Comparison of ENCODE assay signal across 8 cellular contexts in genomic region chr9:129737479-129738269, GRCh38. TPM values are rescaled to one million over a fixed set of nuclear protein-coding genes. Genes with fewer than 3 reads are reported as not detected.
DNase-seq lines count a peak whose midpoint lies in the region; ATAC-seq and TF ChIP-seq lines count a peak whose summit lies in the region.

No MANE protein-coding gene starts in this region.

- peak overlapping the region in 1 of 2 donors; percentile 44 for H3K27ac ChIP-seq in ovary
- H3K27ac ChIP-seq in thyroid gland, result peak overlapping the region in 2 of 3 donors; percentile 69 to 77

- H3K9me3 ChIP-seq in MG63 (no peaks in the 10 kb centered on the region), ovary (no peaks in the 10 kb centered on the region), thyroid gland (no peaks in the 10 kb centered on the region)

- TF ChIP-seq CTCF in CD14-positive monocyte (IDR thresholded peaks at IDR 0.05) (peak; percentile 95), GM20000 (IDR thresholded peaks at IDR 0.05; ENCODE audit: extremely low read depth, missing control alignments) (peak; percentile 66), ovary (IDR thresholded peaks at IDR 0.05) (peak; percentile 97 to 98 (median 97)), thyroid gland (IDR thresholded peaks at IDR 0.05) (peak; percentile 91 to 98 (median 93))

- 4 to 10% (median 6%) methylated on average over 34 to 46 of the region's 46 CpGs for WGBS in ovary, 3 donors
- WGBS in thyroid gland, 2 donors, result 7 to 13% methylated on average over 17 to 20 of the region's 46 CpGs

- H3K9me3 Mint-ChIP-seq in CD14-positive monocyte, result peaks cover 0 to 6% (median 0%) of the 10 kb centered on the region in 7 donors

- H3K27ac Mint-ChIP-seq in CD14-positive monocyte, result peak overlapping the region in 6 of 7 donors; percentile 72 to 92 (median 82)

- H3K4me1 ChIP-seq in ovary (ENCODE audit: insufficient read depth) (no peaks in the 10 kb centered on the region), thyroid gland (peaks cover 0 to 4% of the 10 kb centered on the region in 2 donors)

- peak overlapping the region; percentile 70 to 80 for H3K4me3 Mint-ChIP-seq in CD14-positive monocyte

- peak; percentile 86 for DNase-seq in CD14-positive monocyte (ENCODE audit: low spot score)
- DNase-seq in GM20000 (ENCODE audit: low spot score), result peak; percentile 90
- peak; percentile 66 for DNase-seq in MG63
- DNase-seq in activated naive CD4-positive, alpha-beta T cell treated with anti-CD3 and anti-CD28 coated beads, Interleukin-2, amount 50 U/mL, for 16 hours, result peak; percentile 85
- DNase-seq in Right ventricle myocardium inferior (ENCODE audit: missing footprints), result peak; percentile 92
- DNase-seq in ovary, result peak; percentile 78 to 87 (median 87)
- peak; percentile 80 to 85 for DNase-seq in thyroid gland

- TF ChIP-seq POLR2A in ovary (IDR thresholded peaks at IDR 0.05) (no peak), thyroid gland (IDR thresholded peaks at IDR 0.05) (peak in 1 of 2 donors; percentile 5)

- H3K36me3 ChIP-seq in MG63 (no peaks in the 10 kb centered on the region), ovary (no peaks in the 10 kb centered on the region), thyroid gland (no peaks in the 10 kb centered on the region)

- H3K27me3 ChIP-seq in MG63 (no peaks in the 10 kb centered on the region), ovary (no peaks in the 10 kb centered on the region), thyroid gland (no peaks in the 10 kb centered on the region)

- TF ChIP-seq EP300 in ovary (IDR thresholded peaks at IDR 0.05), result no peak

- ATAC-seq in SK-N-SH treated with all-trans-retinoic acid at 6 μM for 48 hours, result peak; percentile 95
- ATAC-seq in Right ventricle myocardium inferior, result peak; percentile 88

- peaks cover 16% of the 10 kb centered on the region for H3K4me1 Mint-ChIP-seq in CD14-positive monocyte

- H3K27me3 Mint-ChIP-seq in CD14-positive monocyte (ENCODE audit: low read depth in 3 of 3), result peaks cover 13 to 46% (median 20%) of the 10 kb centered on the region in 3 donors

- H3K4me3 ChIP-seq in MG63 (peak overlapping the region; percentile 47), ovary (peak overlapping the region; percentile 63), thyroid gland (replicated peaks in 1 of 3) (peak overlapping the region in 2 of 3 donors; percentile 34 to 38)

- intact Hi-C loops in CD14-positive monocyte (cut with micrococcal nuclease) (loop anchor here (1.0 to 2.0 kb wide), 3 partner anchors 19 to 46 kb away; no protein-coding TSS in a partner anchor), Right ventricle myocardium inferior (cut with DNase I) (loop anchor here (1.0 to 5.0 kb wide), 2 partner anchors 46 to 95 kb away; partner anchors contain the start of gene ASB6), ovary (cut with DNase I) (loop anchor here in 3 of 4 donors (1.0 to 5.0 kb wide), 3 partner anchors 45 to 90 kb away; no protein-coding TSS in a partner anchor), thyroid gland (cut with DNase I) (loop anchor here (2.0 to 10.0 kb wide), 2 partner anchors 45 to 93 kb away; partner anchors contain the start of gene ASB6)

- H3K36me3 Mint-ChIP-seq in CD14-positive monocyte, result peaks cover 4 to 9% of the 10 kb centered on the region in 2 donors

TF ChIP-seq in SK-N-SH treated with all-trans-retinoic acid at 6 μM for 48 hours, 23 proteins besides CTCF, POLR2A, EP300 and RAD21:
- peak; percentile 93 for TF ChIP-seq ZFP3 (CRISPR knock-in tag; IDR thresholded peaks at IDR 0.05)
- no peak for TF ChIP-seq CSRNP3 (CRISPR knock-in tag; IDR thresholded peaks at IDR 0.05)
- no peak for TF ChIP-seq ZNF8 (CRISPR knock-in tag; IDR thresholded peaks at IDR 0.05)
- no peak for TF ChIP-seq BACH2 (CRISPR knock-in tag; IDR thresholded peaks at IDR 0.05; ENCODE audit: borderline replicate concordance)
- no peak for TF ChIP-seq ZNF565 (CRISPR knock-in tag; conservative IDR thresholded peaks at IDR 0.05; ENCODE audit: low read depth)
- TF ChIP-seq CREB5 (CRISPR knock-in tag; IDR thresholded peaks at IDR 0.05; ENCODE audit: low read depth), result no peak

RNA-seq across cellular contexts. Expression of gene PTGES, which starts 15.2 kb away (rescaled TPM):
- polyA plus RNA-seq in CD14-positive monocyte (under 1 TPM; 0.29 to 0.84 TPM), ovary (10 to 100 TPM in 1 of 2 donors, under 1 TPM in 1; 0.63 to 22.6 TPM)
- total RNA-seq in MG63 (2014; rRNA removed; shearing (Covaris generic); ENCODE audit: low replicate concordance), result 0.23 TPM in 1 of 2 replicates, not detected in the other
- total RNA-seq in Right ventricle myocardium inferior (4.8 TPM), ovary (1 to 10 TPM in 4 of 7 donors, under 1 TPM in 3; 0.72 to 5.1 (median 1.6) TPM), thyroid gland (1 to 10 TPM in 3 of 4 donors, under 1 TPM in 1; 0.29 to 5.3 (median 2.3) TPM)
